18 cellular contexts compared by ENCODE assay signal in genomic region chr14:91129261-91129660, GRCh38.
"Had no signal": no experiment of that assay in that cellular context is flagged by ENCODE, and none has a peak within 500 bp of the region (broad histone marks: within the 10 kb centered on the region; RNA-seq: fewer than 3 reads in every experiment).

No MANE protein-coding gene starts in this region.

- ATAC-seq: effector memory CD8-positive, alpha-beta T cell; natural killer cell; stimulated activated naive CD8-positive, alpha-beta T cell treated with anti-CD3 and anti-CD28 coated beads, Interleukin-15, Interleukin-2, amounts not matched to agents 100 U/mL and 50 U/mL, for 24 hours had no signal

- H3K9me3 Mint-ChIP-seq: central memory CD8-positive, alpha-beta T cell; effector memory CD8-positive, alpha-beta T cell; natural killer cell; T-helper 2 cell treated with Interferon-gamma antibody and Interleukin-4, amounts not matched to agents 5 μg/mL and 100 μg/mL, for 36 hours had no signal

- H3K27me3 ChIP-seq: hepatocyte, sigmoid colon, suprapubic skin, upper lobe of left lung had no signal

- H3K27me3 Mint-ChIP-seq: brain; central memory CD8-positive, alpha-beta T cell; effector memory CD8-positive, alpha-beta T cell had no signal

- H3K4me3 ChIP-seq: hepatocyte, lung, prostate gland, sigmoid colon, suprapubic skin, upper lobe of left lung had no signal

- H3K27ac ChIP-seq: hepatocyte, prostate gland, suprapubic skin, upper lobe of left lung had no signal

- H3K4me3 Mint-ChIP-seq: brain; central memory CD8-positive, alpha-beta T cell; effector memory CD8-positive, alpha-beta T cell; natural killer cell; T-helper 2 cell treated with Interferon-gamma antibody and Interleukin-4, amounts not matched to agents 5 μg/mL and 100 μg/mL, for 36 hours had no signal

- H3K9me3 ChIP-seq: prostate gland, sigmoid colon, suprapubic skin, upper lobe of left lung had no signal

- DNase-seq: activated CD4-positive, alpha-beta T cell treated with anti-CD3 and anti-CD28 coated beads for 1 hour; activated CD4-positive, alpha-beta T cell treated with anti-CD3 and anti-CD28 coated beads, Interleukin-2, amount 50 U/mL, for 48 hours; activated naive CD4-positive, alpha-beta T cell treated with anti-CD3 and anti-CD28 coated beads, Interleukin-2, amount 50 U/mL, for 16 hours; amygdala; effector memory CD8-positive, alpha-beta T cell; natural killer cell; nucleus accumbens; sigmoid colon; stimulated activated CD4-positive, alpha-beta T cell treated with anti-CD3 and anti-CD28 coated beads, Interleukin-12 subunit alpha, Interleukin-12 subunit beta, amount 100 ng/mL, for 4 hours; stimulated activated naive CD8-positive, alpha-beta T cell treated with anti-CD3 and anti-CD28 coated beads, Interleukin-15, Interleukin-2, amounts not matched to agents 100 U/mL and 50 U/mL, for 24 hours; upper lobe of left lung had no signal

- H3K36me3 Mint-ChIP-seq: natural killer cell had no signal

- H3K36me3 ChIP-seq: prostate gland had no signal
